ENCODE assay signal across 8 cellular contexts in the genomic region with DNA sequence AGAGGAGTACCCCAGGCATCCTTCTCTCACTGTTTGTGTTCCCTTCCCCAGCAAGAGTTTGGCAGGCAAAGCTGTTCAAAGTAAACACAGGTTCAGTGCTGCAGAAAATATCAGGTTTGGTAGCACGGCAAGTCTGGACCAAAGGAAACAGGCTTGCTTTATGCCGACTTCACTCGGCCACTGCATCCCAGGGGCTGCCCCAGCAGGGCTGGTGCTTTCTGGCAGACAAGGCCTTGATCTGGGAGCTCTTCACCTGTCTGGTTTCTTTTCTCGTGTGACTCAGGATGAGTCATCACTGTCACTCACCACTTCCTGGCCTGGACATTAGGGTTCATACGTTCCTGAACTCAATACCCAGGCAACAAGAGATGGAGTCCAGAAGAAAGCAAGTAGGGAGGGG. TPM values are rescaled to one million over a fixed set of nuclear protein-coding genes. Genes with fewer than 3 reads are reported as not detected.
A peak's percentile ranks its signal among the peaks of the same experiment; 100 is the strongest.
DNase-seq lines count a peak whose midpoint lies in the region; ATAC-seq, FAIRE-seq and TF ChIP-seq lines count a peak whose summit lies in the region.

No MANE protein-coding gene starts in this region.

- TF ChIP-seq CTCF in bronchial epithelial cell (IDR thresholded peaks at IDR 0.05; ENCODE audit: insufficient read depth, low read length, severe bottlenecking) (no peak), smooth muscle cell (IDR thresholded peaks at IDR 0.05; ENCODE audit: borderline replicate concordance, insufficient read depth, poor library complexity, severe bottlenecking) (no peak), testis (IDR thresholded peaks at IDR 0.05) (no peak)

- H3F3A ChIP-seq in smooth muscle cell (ENCODE audit: low read depth) = no peaks in the 10 kb centered on the region

- H3K27me3 ChIP-seq in bronchial epithelial cell (ENCODE audit: control insufficient read depth, insufficient read depth, low read length) = no peaks in the 10 kb centered on the region
- no peaks in the 10 kb centered on the region for H3K27me3 ChIP-seq in smooth muscle cell (ENCODE audit: low read depth)
- H3K27me3 ChIP-seq in testis = no peaks in the 10 kb centered on the region

- no peaks in the 10 kb centered on the region for H3K79me2 ChIP-seq in smooth muscle cell (ENCODE audit: low read depth)

- 34% methylated on average over 5 of the region's 5 CpGs for WGBS in smooth muscle cell (ENCODE audit: low lambda C conversion rate)
- 78 to 88% methylated on average over 5 of the region's 5 CpGs for WGBS in testis, 2 donors

- H3K9ac ChIP-seq in smooth muscle cell (ENCODE audit: low read depth) = no peak overlapping the region

- no peaks in the 10 kb centered on the region for H3K36me3 ChIP-seq in bronchial epithelial cell (ENCODE audit: control insufficient read depth, insufficient read depth, low read length)
- no peaks in the 10 kb centered on the region for H3K36me3 ChIP-seq in smooth muscle cell (ENCODE audit: low read depth)
- H3K36me3 ChIP-seq in testis (ENCODE audit: low read depth, missing control alignments) = no peaks in the 10 kb centered on the region

- H3K4me1 ChIP-seq in smooth muscle cell (ENCODE audit: low read depth) (no peaks in the 10 kb centered on the region), testis (no peaks in the 10 kb centered on the region)

- peak overlapping the region; percentile 86 for H3K27ac ChIP-seq in smooth muscle cell (ENCODE audit: low read depth)
- H3K27ac ChIP-seq in testis = no peak overlapping the region

- no peak overlapping the region for H3K4me2 ChIP-seq in smooth muscle cell

- FAIRE-seq in HTR-8/SVneo (lab: Jason Lieb, UNC) (peak; percentile 4), bronchial epithelial cell (lab: Jason Lieb, UNC) (no peak)

- H4K20me1 ChIP-seq in smooth muscle cell (ENCODE audit: low read depth) = no peaks in the 10 kb centered on the region

- ATAC-seq in GM21786 (IDR thresholded peaks at IDR 0.05; ENCODE audit: unreplicated experiment) = peak; percentile 100

- intact Hi-C loops in testis (cut with DNase I; ENCODE audit: low total_unique reads) = no loop called here

- H2AFZ ChIP-seq in smooth muscle cell (ENCODE audit: low read depth) = no peak overlapping the region

- no peak for TF ChIP-seq POLR2A in testis (IDR thresholded peaks at IDR 0.05)

- H3K4me3 ChIP-seq in bronchial epithelial cell (ENCODE audit: low read depth, low read length) (no peak overlapping the region), smooth muscle cell (no peak overlapping the region), testis (no peak overlapping the region)

- H3K9me3 ChIP-seq in smooth muscle cell (replicated peaks; ENCODE audit: low read depth) (no peaks in the 10 kb centered on the region), testis (no peaks in the 10 kb centered on the region)

- peak; percentile 30 for DNase-seq in NK-92 treated with Interleukin-12 subunit alpha and Interleukin-12 subunit beta, amount 100 ng/mL, for 24 hours (lab: John Stamatoyannopoulos, UW)
- no peak for DNase-seq in NK-92 (lab: John Stamatoyannopoulos, UW; ENCODE audit: unreplicated experiment)
- DNase-seq in HTR-8/SVneo (ENCODE audit: insufficient read length, low spot score) = peak; percentile 71
- peak; percentile 94 for DNase-seq in bronchial epithelial cell (ENCODE audit: low read depth)
- no peak for DNase-seq in smooth muscle cell (lab: John Stamatoyannopoulos, UW; ENCODE audit: unreplicated experiment)
- no peak for DNase-seq in testis
- no peak for DNase-seq in GF-D8 (lab: John Stamatoyannopoulos, UW)

RNA-seq across cellular contexts. Expression of gene NAV2, which starts 52.6 kb away (rescaled TPM):
- total RNA-seq in bronchial epithelial cell = 11.1 and 14.1 TPM in 2 replicates
- 44.2 and 67.5 TPM in 2 replicates for total RNA-seq in smooth muscle cell
- polyA plus RNA-seq in smooth muscle cell = 14.1 and 33.2 TPM in 2 replicates
- total RNA-seq in testis = 1 to 10 TPM; 3.4 to 6.0 TPM
- polyA plus RNA-seq in testis (ENCODE audit: insufficient read depth, low read depth, low replicate concordance) = 3.9 TPM

Comparison
In these comparisons a context has a peak if more than half of its experiments do, and no peak if none do; other contexts are left out.
1. DNase-seq: peak in NK-92 treated with Interleukin-12 subunit alpha and Interleukin-12 subunit beta, amount 100 ng/mL, for 24 hours (single experiment), HTR-8/SVneo (single experiment) and bronchial epithelial cell (single experiment); none in NK-92 (single experiment), smooth muscle cell (single experiment), testis (single experiment) and GF-D8 (single experiment).